Comparison of ENCODE assay signal across 8 cellular contexts in genomic region chr11:73760680-73761402, GRCh38. TPM values are rescaled to one million over a fixed set of nuclear protein-coding genes. Genes with fewer than 3 reads are reported as not detected.
A peak's percentile ranks its signal among the peaks of the same experiment; 100 is the strongest.
DNase-seq lines count a peak whose midpoint lies in the region; ATAC-seq, FAIRE-seq and TF ChIP-seq lines count a peak whose summit lies in the region.

Gene RAB6A, minus strand, starts transcription at chr11:73761074. Its CDS starts 439 bp downstream, at chr11:73760635.

- in situ Hi-C loops in IMR-90 (cut with MboI; ENCODE audit: low sequenced_read_pairs), result no loop called here

- BruUV-seq in IMR-90 (replicated peaks; lab: Mats Ljungman, UMichigan) (TSS peak; percentile 69), OCI-LY7 (replicated peaks; lab: Mats Ljungman, UMichigan) (no TSS peak), endothelial cell of umbilical vein (replicated peaks; lab: Mats Ljungman, UMichigan) (TSS peak; percentile 28)

- peak; percentile 90 for ATAC-seq in GM21528 (IDR thresholded peaks at IDR 0.05; ENCODE audit: low FRiP score, unreplicated experiment)
- peak; percentile 94 for ATAC-seq in IMR-90 (ENCODE audit: low read depth)

- DNase-seq in DMS153 (lab: John Stamatoyannopoulos, UW) (peak; percentile 99), IMR-90 (peak; percentile 100), OCI-LY7 (ENCODE audit: low spot score) (peak; percentile 100), activated T-cell treated with anti-CD3 and anti-CD28 coated beads for 1 hour (ENCODE audit: low read depth) (peak; percentile 98), endothelial cell of umbilical vein (ENCODE audit: low read depth, low spot score) (peak; percentile 100), middle frontal gyrus (ENCODE audit: extremely low spot score, low spot score) (peak; percentile 99)
- peak; percentile 99 for DNase-seq in stimulated activated CD8-positive, alpha-beta memory T cell treated with anti-CD3 and anti-CD28 coated beads, Interleukin-2, amount 100 ng/mL, for 48 hours (ENCODE audit: low read depth in 2 of 2)

- H4K20me1 ChIP-seq in IMR-90 (ENCODE audit: insufficient read depth, low read length) (peaks cover 38% of the 10 kb centered on the region), OCI-LY7 (ENCODE audit: insufficient read depth, low read length) (peaks cover 14% of the 10 kb centered on the region; the same call in 1 of the 2 replicates), endothelial cell of umbilical vein (replicated peaks; ENCODE audit: control insufficient read depth, extremely low read depth, insufficient read depth, low read length) (peaks cover 19% of the 10 kb centered on the region)

- peak within 1 kb of the TSS; percentile 93 for H3K14ac ChIP-seq in IMR-90 (replicated peaks; ENCODE audit: low read depth, low read length)

- peak; percentile 99 for FAIRE-seq in endothelial cell of umbilical vein (lab: Jason Lieb, UNC)

- peak within 1 kb of the TSS; percentile 77 for H3K56ac ChIP-seq in IMR-90 (ENCODE audit: extremely low read depth, insufficient read depth, low read length)

- peak; percentile 46 for TF ChIP-seq CTCF in IMR-90 (conservative IDR thresholded peaks at IDR 0.05; ENCODE audit: low read depth, low read length)
- TF ChIP-seq CTCF in OCI-LY7 (conservative IDR thresholded peaks at IDR 0.05; ENCODE audit: low read length), result peak; percentile 53
- peak; percentile 6 to 32 for TF ChIP-seq CTCF in endothelial cell of umbilical vein (IDR thresholded peaks at IDR 0.05; ENCODE audit: extremely low read depth in 1 of 2, insufficient read depth in 1 of 2, low read depth in 1 of 2, low read length in 2 of 2)

- H3K9me2 ChIP-seq in OCI-LY7 (ENCODE audit: insufficient read depth, low read length), result no peaks in the 10 kb centered on the region

- H2AFZ ChIP-seq in IMR-90 (replicated peaks; ENCODE audit: low read length, poor library complexity) (peak within 1 kb of the TSS; percentile 87), OCI-LY7 (ENCODE audit: low read length) (peak within 1 kb of the TSS; percentile 88), endothelial cell of umbilical vein (ENCODE audit: low read depth, low read length) (peak within 1 kb of the TSS; percentile 77)

- H3K4me2 ChIP-seq in IMR-90 (ENCODE audit: low read depth, low read length) (peak within 1 kb of the TSS; percentile 75), OCI-LY7 (ENCODE audit: low read length) (peak within 1 kb of the TSS; percentile 81), endothelial cell of umbilical vein (ENCODE audit: insufficient read depth, low read length) (peak within 1 kb of the TSS; percentile 98)

- intact Hi-C loops in IMR-90 (cut with micrococcal nuclease) (loop anchor here (1.0 kb wide), 3 partner anchors 18 to 170 kb away; partner anchors contain the start of genes COA4 and PAAF1), OCI-LY7 (cut with micrococcal nuclease; ENCODE audit: unreplicated experiment) (loop anchor here (1.0 kb wide), 3 partner anchors 18 to 115 kb away; partner anchors contain the start of genes COA4, MRPL48 and PAAF1), endothelial cell of umbilical vein (cut with micrococcal nuclease) (loop anchor here (1.0 to 10.0 kb wide), 4 partner anchors 18 to 174 kb away; partner anchors contain the start of genes COA4 and PAAF1)

- peak within 1 kb of the TSS; percentile 88 for H4K5ac ChIP-seq in IMR-90 (ENCODE audit: low read depth, low read length)

- H3K4ac ChIP-seq in IMR-90 (ENCODE audit: low read depth, low read length), result peak within 1 kb of the TSS; percentile 86

- no peaks in the 10 kb centered on the region for H3K36me3 ChIP-seq in IMR-90 (ENCODE audit: control insufficient read depth, insufficient read depth, low read length)
- H3K36me3 ChIP-seq in OCI-LY7 (ENCODE audit: insufficient read depth, low read length), result peaks cover 6% of the 10 kb centered on the region; the same call in 1 of the 2 replicates
- peaks cover 0 to 5% of the 10 kb centered on the region in 2 experiments for H3K36me3 ChIP-seq in endothelial cell of umbilical vein (ENCODE audit: control insufficient read depth in 2 of 2, extremely low read depth in 1 of 2, insufficient read depth in 2 of 2, low read length in 2 of 2)

- peaks cover 0 to 28% of the 10 kb centered on the region in 2 experiments; a peak in 2 of 4 replicates for H3K79me1 ChIP-seq in IMR-90 (ENCODE audit: low read depth in 1 of 2, low read length in 2 of 2)

- dilution Hi-C loops in IMR-90 (cut with HindIII; ENCODE audit: low sequenced_read_pairs, unreplicated experiment), result no loop called here
- dilution Hi-C loops in endothelial cell of umbilical vein (cut with MboI; ENCODE audit: extremely low pct_ligation_motif_present, low sequenced_read_pairs), result no loop called here

- H3K27ac ChIP-seq in IMR-90 (ENCODE audit: insufficient read depth, low read length) (peak within 1 kb of the TSS; percentile 92), OCI-LY7 (ENCODE audit: low read depth, low read length, poor library complexity, severe bottlenecking) (peak within 1 kb of the TSS; percentile 34), endothelial cell of umbilical vein (ENCODE audit: insufficient read depth, low read depth, low read length) (peak within 1 kb of the TSS; percentile 64)

- H3K9me3 ChIP-seq in IMR-90 (ENCODE audit: control insufficient read depth, insufficient read depth, low read length) (no peaks in the 10 kb centered on the region), OCI-LY7 (ENCODE audit: low read length) (no peaks in the 10 kb centered on the region), endothelial cell of umbilical vein (replicated peaks; ENCODE audit: control insufficient read depth, insufficient read depth, low read length) (no peaks in the 10 kb centered on the region)

- peak within 1 kb of the TSS; percentile 89 for H2AK5ac ChIP-seq in IMR-90 (ENCODE audit: low read depth, low read length)

- H3K9me1 ChIP-seq in IMR-90 (ENCODE audit: insufficient read depth, low read length) (peaks cover 5% of the 10 kb centered on the region), endothelial cell of umbilical vein (replicated peaks; ENCODE audit: control insufficient read depth, extremely low read depth, insufficient read depth, low read length) (no peaks in the 10 kb centered on the region)

- H2BK5ac ChIP-seq in IMR-90 (ENCODE audit: low read depth, low read length, poor library complexity, severe bottlenecking), result peak within 1 kb of the TSS; percentile 76

- peak within 1 kb of the TSS; percentile 93 for H2AK9ac ChIP-seq in IMR-90 (replicated peaks; ENCODE audit: low read depth, low read length, poor library complexity)

- peak within 1 kb of the TSS; percentile 57; the same call in 1 of the 3 replicates for H2BK15ac ChIP-seq in IMR-90 (ENCODE audit: low read depth, low read length)

- POLR2A ChIA-PET in IMR-90 (lab: Charles Lee; ENCODE audit: unreplicated experiment) (interaction anchor here (2.3 kb wide), 1 partner anchor 18 kb away, joined by 11 read pairs; no protein-coding TSS in a partner anchor), OCI-LY7 (lab: Charles Lee) (interaction anchor here (0.6 to 5.4 kb wide), 8 partner anchors 13 to 1060 kb away, joined by 3 to 52 read pairs (median 5); partner anchors contain the start of gene MRPL48), endothelial cell of umbilical vein (lab: Charles Lee) (interaction anchor here (0.6 to 2.2 kb wide), 5 partner anchors 8 to 304 kb away, joined by 3 to 39 read pairs (median 4); no protein-coding TSS in a partner anchor)

- H3K27me3 ChIP-seq in IMR-90 (ENCODE audit: control insufficient read depth, insufficient read depth, low read length) (no peaks in the 10 kb centered on the region), endothelial cell of umbilical vein (ENCODE audit: control insufficient read depth in 2 of 2, insufficient read depth in 2 of 2, low read length in 2 of 2) (peaks cover 0 to 2% of the 10 kb centered on the region in 2 experiments)

- H3K23ac ChIP-seq in IMR-90 (ENCODE audit: low read depth, low read length), result peak within 1 kb of the TSS; percentile 94

- peak within 1 kb of the TSS; percentile 62 for H3K18ac ChIP-seq in IMR-90 (ENCODE audit: low read depth, low read length)

- 1% methylated on average over 42 of the region's 74 CpGs; no CpG with 5 or more reads in 1 of the 2 experiments for WGBS in IMR-90 (ENCODE audit: extremely low coverage in 2 of 2, insufficient read length in 1 of 2), 2 experiments

- H3K79me2 ChIP-seq in OCI-LY7 (ENCODE audit: insufficient read depth, low read depth, low read length) (peaks cover 38% of the 10 kb centered on the region), endothelial cell of umbilical vein (ENCODE audit: control insufficient read depth, insufficient read depth, low read length) (peaks cover 49% of the 10 kb centered on the region)

- peak; percentile 37 for TF ChIP-seq RAD21 in IMR-90 (IDR thresholded peaks at IDR 0.05; ENCODE audit: low read length)

- H3K4me1 ChIP-seq in IMR-90 (ENCODE audit: control insufficient read depth, insufficient read depth, low read length) (no peaks in the 10 kb centered on the region), OCI-LY7 (ENCODE audit: insufficient read depth, low read length, poor library complexity, severe bottlenecking) (peaks cover 22% of the 10 kb centered on the region), endothelial cell of umbilical vein (ENCODE audit: control insufficient read depth, extremely low read depth, insufficient read depth, low read length) (peaks cover 19% of the 10 kb centered on the region)

- CTCF ChIA-PET in IMR-90 (lab: Yijun Ruan, JAX) (interaction anchor here (1.0 kb wide), 1 partner anchor 19 kb away, joined by 4 read pairs; no protein-coding TSS in a partner anchor), OCI-LY7 (lab: Charles Lee; ENCODE audit: unreplicated experiment) (interaction anchor here (0.6 to 1.4 kb wide), 2 partner anchors 19 to 24 kb away, joined by 3 read pairs; no protein-coding TSS in a partner anchor), endothelial cell of umbilical vein (lab: Charles Lee) (interaction anchor here (0.9 to 1.8 kb wide), 6 partner anchors 15 to 170 kb away, joined by 4 to 22 read pairs (median 6); partner anchors contain the start of gene MRPL48)

- H4K8ac ChIP-seq in IMR-90 (ENCODE audit: low read depth in 2 of 2, low read length in 2 of 2), result peak within 1 kb of the TSS; percentile 95 to 99

- H3K4me3 ChIP-seq in IMR-90 (ENCODE audit: insufficient read depth, low read depth, low read length) (peak within 1 kb of the TSS; percentile 81), OCI-LY7 (ENCODE audit: low read depth, low read length, poor library complexity, severe bottlenecking) (peak within 1 kb of the TSS; percentile 86), endothelial cell of umbilical vein (replicated peaks in 1 of 3; ENCODE audit: insufficient read depth in 1 of 3, low read depth in 1 of 3, low read length in 3 of 3) (peak within 1 kb of the TSS; percentile 85 to 95 (median 89))

- no peak within 1 kb of the TSS for H2BK20ac ChIP-seq in IMR-90 (ENCODE audit: low read depth, low read length)

- H2BK120ac ChIP-seq in IMR-90 (ENCODE audit: low read depth, low read length), result peak within 1 kb of the TSS; percentile 45

- H4K91ac ChIP-seq in IMR-90 (ENCODE audit: insufficient read depth, low read depth, low read length), result peak within 1 kb of the TSS; percentile 81

- H3K9ac ChIP-seq in IMR-90 (ENCODE audit: low read depth, low read length) (peak within 1 kb of the TSS; percentile 91), endothelial cell of umbilical vein (replicated peaks; ENCODE audit: extremely low read depth, insufficient read depth, low read length) (peak within 1 kb of the TSS; percentile 78)

- TF ChIP-seq POLR2A in IMR-90 (IDR thresholded peaks at IDR 0.05; ENCODE audit: low read depth, low read length) (peak; percentile 81), endothelial cell of umbilical vein (IDR thresholded peaks at IDR 0.05; ENCODE audit: low read depth, low read length) (peak; percentile 73)

RNA-seq across cellular contexts. Expression of gene RAB6A, which starts in this region (rescaled TPM):
- total RNA-seq in IMR-90 (2012; rRNA removed) (81.0 and 120 TPM in 2 replicates), OCI-LY7 (2022) (70.4 and 72.9 TPM in 2 replicates), endothelial cell of umbilical vein (130 and 138 TPM in 2 replicates)
- polyA plus RNA-seq in IMR-90 (2012; rRNA removed) (57.9 and 65.5 TPM in 2 replicates), endothelial cell of umbilical vein (40.4 and 45.0 TPM in 2 replicates)
- polyA plus RNA-seq in IMR-90 (2012; cell fraction: cytosol; rRNA removed), result 71.4 and 74.7 TPM in 2 replicates
- polyA plus RNA-seq in IMR-90 (2012; cell fraction: nucleus; rRNA removed; ENCODE audit: low replicate concordance), result 35.9 and 46.7 TPM in 2 replicates
- total RNA-seq in OCI-LY7 (2014; rRNA removed; shearing (Covaris generic)), result 45.3 and 46.5 TPM in 2 replicates
- polyA plus RNA-seq in endothelial cell of umbilical vein (2011; cell fraction: cytosol; rRNA removed), result 62.9 and 73.4 TPM in 2 replicates
- polyA plus RNA-seq in endothelial cell of umbilical vein (2011; cell fraction: nucleus; rRNA removed), result 37.2 and 60.2 TPM in 2 replicates
- 106 and 116 TPM in 2 replicates for polyA plus RNA-seq in endothelial cell of umbilical vein (2012)
- polyA minus RNA-seq in endothelial cell of umbilical vein, result 111 and 115 TPM in 2 replicates
- 74.0 TPM for polyA minus RNA-seq in endothelial cell of umbilical vein (2011; cell fraction: cytosol; rRNA and poly(A)+ RNA removed)
- 40.4 and 61.4 TPM in 2 replicates for polyA minus RNA-seq in endothelial cell of umbilical vein (2011; cell fraction: nucleus; rRNA and poly(A)+ RNA removed)

Comparison
In these comparisons a context has a peak if more than half of its experiments do, and no peak if none do; other contexts are left out.
1. Peak in every context shown above with its lines: DNase-seq, ATAC-seq, H3K4me3 ChIP-seq and H3K27ac ChIP-seq.
2. H3K27ac ChIP-seq: peak in every context shown above with its lines; median percentile 92 in IMR-90; 64 in endothelial cell of umbilical vein; 34 in OCI-LY7.